ENCODE assay signal across 9 cellular contexts in genomic region chr15:82648257-82649103, GRCh38. TPM values are rescaled to one million over a fixed set of nuclear protein-coding genes. Genes with fewer than 3 reads are reported as not detected.
A peak's percentile ranks its signal among the peaks of the same experiment; 100 is the strongest.
DNase-seq lines count a peak whose midpoint lies in the region; ATAC-seq and TF ChIP-seq lines count a peak whose summit lies in the region.
"Had no signal": no experiment of that assay in that cellular context is flagged by ENCODE, and none has a peak within 500 bp of the region (broad histone marks: within the 10 kb centered on the region; RNA-seq: fewer than 3 reads in every experiment).

No MANE protein-coding gene starts in this region.

- no CpG with 5 or more reads among the region's 41 CpGs for WGBS in mesendoderm (ENCODE audit: extremely low coverage, insufficient coverage, low lambda C conversion rate)

- POLR2A ChIA-PET in activated CD4-positive, alpha-beta T cell treated with anti-CD3 and anti-CD28 coated beads, Interleukin-2, amount 10 ng/mL, durations not matched to agents 7 days and 5 days (lab: Charles Lee): no interaction called here

- H3K9ac ChIP-seq in colonic mucosa (ENCODE audit: low read depth in 2 of 2, low read length in 2 of 2): no peak overlapping the region
- peak overlapping the region; percentile 21 for H3K9ac ChIP-seq in mesendoderm (ENCODE audit: low read length)

- H4K8ac ChIP-seq in mesendoderm (ENCODE audit: low read depth, low read length): no peak overlapping the region

- intact Hi-C loops in colonic mucosa (cut with DNase I): no loop called here

- H3K4me3 ChIP-seq in colonic mucosa (peak overlapping the region; percentile 39), mesendoderm (ENCODE audit: low read length) (no peak overlapping the region), thoracic aorta (peak overlapping the region; percentile 71)

- H4K5ac ChIP-seq in mesendoderm (ENCODE audit: low read length): no peak overlapping the region

- no peaks in the 10 kb centered on the region for H3K9me3 ChIP-seq in colonic mucosa
- no peaks in the 10 kb centered on the region for H3K9me3 ChIP-seq in thoracic aorta

- peak overlapping the region; percentile 67 for H3K4me2 ChIP-seq in mesendoderm (ENCODE audit: low read length)

- DNase-seq in activated CD4-positive, alpha-beta T cell treated with anti-CD3 and anti-CD28 coated beads, Interleukin-2, amount 10 ng/mL, durations not matched to agents 7 days and 5 days: no peak
- no peak for DNase-seq in activated CD4-positive, alpha-beta T cell treated with anti-CD3 and anti-CD28 coated beads for 1 hour
- DNase-seq in colonic mucosa: no peak
- peak; percentile 68 for DNase-seq in mesendoderm
- DNase-seq in thoracic aorta (ENCODE audit: low spot score): no peak
- DNase-seq in NOMO-1 treated with dmso at 0.1 percent for 144 hours (lab: John Stamatoyannopoulos, UW; ENCODE audit: unreplicated experiment): no peak
- no peak for DNase-seq in islet precursor cell

- no peak overlapping the region for H2BK5ac ChIP-seq in mesendoderm (ENCODE audit: low read length)

- ATAC-seq in thoracic aorta (ENCODE audit: insufficient number of reproducible peaks, low FRiP score, low read depth): no peak
- ATAC-seq in GM18909 (IDR thresholded peaks at IDR 0.05; ENCODE audit: poor library complexity, unreplicated experiment): no peak

- no peaks in the 10 kb centered on the region for H3K4me1 ChIP-seq in colonic mucosa
- H3K4me1 ChIP-seq in mesendoderm (ENCODE audit: control insufficient read depth, low read depth, low read length): no peaks in the 10 kb centered on the region
- H3K4me1 ChIP-seq in thoracic aorta (ENCODE audit: control insufficient read depth in 1 of 2, low read depth in 2 of 2): peaks cover 4 to 23% of the 10 kb centered on the region in 2 donors

- no peaks in the 10 kb centered on the region for H3K79me2 ChIP-seq in mesendoderm (ENCODE audit: control insufficient read depth, insufficient read depth, low read length)

- H3K9me3 Mint-ChIP-seq in activated CD4-positive, alpha-beta T cell treated with anti-CD3 and anti-CD28 coated beads, Interleukin-2, amount 10 ng/mL, durations not matched to agents 7 days and 5 days: no peaks in the 10 kb centered on the region

- CTCF ChIA-PET in activated CD4-positive, alpha-beta T cell treated with anti-CD3 and anti-CD28 coated beads, Interleukin-2, amount 10 ng/mL, durations not matched to agents 7 days and 5 days (lab: Charles Lee): interaction anchor here (1.1 kb wide), 1 partner anchor 362 kb away, joined by 3 read pairs; no protein-coding TSS in a partner anchor

- no peak overlapping the region for H2BK15ac ChIP-seq in mesendoderm (replicated peaks; ENCODE audit: low read depth)

- H3K27me3 ChIP-seq in colonic mucosa (peaks cover 30% of the 10 kb centered on the region), mesendoderm (ENCODE audit: insufficient read depth, low read length, poor library complexity) (peaks cover 24% of the 10 kb centered on the region), thoracic aorta (replicated peaks; ENCODE audit: insufficient read depth) (no peaks in the 10 kb centered on the region)

- no peak overlapping the region for H3K4ac ChIP-seq in mesendoderm (ENCODE audit: low read depth, low read length)

- H2BK120ac ChIP-seq in mesendoderm (ENCODE audit: low read depth, low read length): no peak overlapping the region

- H3K18ac ChIP-seq in mesendoderm (ENCODE audit: low read length): no peak overlapping the region

- peaks cover 3% of the 10 kb centered on the region for H3K4me1 Mint-ChIP-seq in activated CD4-positive, alpha-beta T cell treated with anti-CD3 and anti-CD28 coated beads, Interleukin-2, amount 10 ng/mL, durations not matched to agents 7 days and 5 days

- H3K36me3 Mint-ChIP-seq in activated CD4-positive, alpha-beta T cell treated with anti-CD3 and anti-CD28 coated beads, Interleukin-2, amount 10 ng/mL, durations not matched to agents 7 days and 5 days (ENCODE audit: low read depth): peaks cover 2% of the 10 kb centered on the region

- TF ChIP-seq CTCF in colonic mucosa (IDR thresholded peaks at IDR 0.05) (no peak), thoracic aorta (IDR thresholded peaks at IDR 0.05) (no peak)

- H3K23ac ChIP-seq in mesendoderm (ENCODE audit: low read length): no peak overlapping the region

- H3K36me3 ChIP-seq in colonic mucosa: no peaks in the 10 kb centered on the region
- no peaks in the 10 kb centered on the region for H3K36me3 ChIP-seq in mesendoderm (ENCODE audit: control insufficient read depth, insufficient read depth, low read length)
- no peaks in the 10 kb centered on the region for H3K36me3 ChIP-seq in thoracic aorta

- H3K27ac ChIP-seq in colonic mucosa (no peak overlapping the region), mesendoderm (ENCODE audit: low read depth, low read length) (no peak overlapping the region), thoracic aorta (peak overlapping the region; percentile 15 to 48)

- peak overlapping the region; percentile 27 for H3K4me3 Mint-ChIP-seq in activated CD4-positive, alpha-beta T cell treated with anti-CD3 and anti-CD28 coated beads, Interleukin-2, amount 10 ng/mL, durations not matched to agents 7 days and 5 days

- peaks cover 52% of the 10 kb centered on the region for H3K27me3 Mint-ChIP-seq in activated CD4-positive, alpha-beta T cell treated with anti-CD3 and anti-CD28 coated beads, Interleukin-2, amount 10 ng/mL, durations not matched to agents 7 days and 5 days

- no peak overlapping the region for H3K27ac Mint-ChIP-seq in activated CD4-positive, alpha-beta T cell treated with anti-CD3 and anti-CD28 coated beads, Interleukin-2, amount 10 ng/mL, durations not matched to agents 7 days and 5 days

- no peak overlapping the region for H2AK5ac ChIP-seq in mesendoderm (ENCODE audit: low read length)

- H3K79me1 ChIP-seq in mesendoderm (ENCODE audit: low read length): no peaks in the 10 kb centered on the region

- peak overlapping the region; percentile 38 for H3K56ac ChIP-seq in mesendoderm (ENCODE audit: low read length)

RNA-seq across cellular contexts. Expression of gene CPEB1, which starts 1.3 kb away (rescaled TPM):
- not detected for total RNA-seq in activated CD4-positive, alpha-beta T cell treated with anti-CD3 and anti-CD28 coated beads, Interleukin-2, amount 10 ng/mL, durations not matched to agents 7 days and 5 days
- total RNA-seq in colonic mucosa (1 to 10 TPM in 1 of 2 donors, under 1 TPM in 1; 0.40 to 1.4 TPM), thoracic aorta (1 to 10 TPM; 2.0 to 2.8 TPM)
- 0.65 TPM for polyA plus RNA-seq in mesendoderm (2013, experiment 1 of 2)
- 0.49 TPM for polyA plus RNA-seq in mesendoderm (2013, experiment 2 of 2)
- total RNA-seq: dermis blood vessel endothelial cell had no signal

Comparison
In these comparisons a context has a peak if more than half of its experiments do, and no peak if none do; other contexts are left out.
1. H3K27ac ChIP-seq: peak in thoracic aorta (2 of 2); none in colonic mucosa (single experiment) and mesendoderm (single experiment).